In the genomic region with DNA sequence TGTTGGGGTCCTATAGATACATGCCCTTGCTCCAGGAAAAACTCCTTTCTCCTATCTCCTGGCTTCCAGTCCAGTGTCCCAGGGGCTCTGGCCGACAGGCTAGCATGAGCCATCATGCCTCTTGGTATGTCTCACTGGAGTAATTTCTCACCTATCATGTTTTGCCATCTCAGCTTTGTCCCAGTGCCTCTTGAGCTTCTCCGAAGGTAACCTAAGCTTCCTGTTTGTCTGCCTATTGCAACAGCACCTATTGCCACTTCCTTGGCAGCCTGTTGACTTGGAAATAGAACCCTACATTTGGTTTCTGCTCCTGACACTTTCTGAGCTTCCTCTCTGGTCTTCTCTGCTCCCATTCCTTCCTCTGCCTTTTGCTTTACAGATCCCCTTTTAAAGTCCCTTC, we compare ENCODE assay signal across 24 cellular contexts.
DNase-seq lines count a peak whose midpoint lies in the region; ATAC-seq and TF ChIP-seq lines count a peak whose summit lies in the region.
"Had no signal": no experiment of that assay in that cellular context is flagged by ENCODE, and none has a peak within 500 bp of the region (broad histone marks: within the 10 kb centered on the region; RNA-seq: fewer than 3 reads in every experiment).

No MANE protein-coding gene starts in this region.

- H3K4me1 ChIP-seq in SK-N-SH (ENCODE audit: control insufficient read depth in 1 of 2, insufficient read depth in 2 of 2, low read depth in 1 of 2, low read length in 1 of 2): peaks cover 0 to 16% of the 10 kb centered on the region in 2 experiments; a peak in 1 of 4 replicates
- peaks cover 25% of the 10 kb centered on the region for H3K4me1 ChIP-seq in mammary epithelial cell (ENCODE audit: insufficient read depth, low read length)
- H3K4me1 ChIP-seq in gastrocnemius medialis: peaks cover 48 to 55% of the 10 kb centered on the region in 2 donors
- H3K4me1 ChIP-seq: adrenal gland, gastroesophageal sphincter, vagina had no signal

- intact Hi-C loops in mammary epithelial cell (cut with micrococcal nuclease): no loop called here
- intact Hi-C loops in gastrocnemius medialis (cut with DNase I; ENCODE audit: low total_unique reads): loop anchor here (1.0 to 5.0 kb wide), 4 partner anchors 42 to 197 kb away; partner anchors contain the start of gene KCNQ5

- H3K36me3 ChIP-seq in SK-N-SH (replicated peaks in 1 of 2; ENCODE audit: control insufficient read depth in 1 of 2, insufficient read depth in 2 of 2, low read length in 1 of 2) (peaks cover 0 to 6% of the 10 kb centered on the region in 2 experiments), mammary epithelial cell (ENCODE audit: insufficient read depth, low read length) (no peaks in the 10 kb centered on the region), gastrocnemius medialis (no peaks in the 10 kb centered on the region)
- H3K36me3 ChIP-seq: adrenal gland, BLaER1, gastroesophageal sphincter, vagina had no signal

- in situ Hi-C loops in mammary epithelial cell (cut with MboI; ENCODE audit: low sequenced_read_pairs in 2 of 2): no loop called here
- in situ Hi-C loops in gastrocnemius medialis (cut with MboI; ENCODE audit: low sequenced_read_pairs in 4 of 4): no loop called here

- H3K4me3 Mint-ChIP-seq in progenitor cell of endocrine pancreas (ENCODE audit: low read depth): no peak overlapping the region
- H3K4me3 Mint-ChIP-seq: activated CD4-positive, alpha-beta T cell treated with anti-CD3 and anti-CD28 coated beads, Interleukin-2, amount 10 ng/mL, durations not matched to agents 24 days and 14 days; dendritic cell treated with granulocyte-macrophage colony-stimulating factor and Interleukin-4, amounts not matched to agents 40 ng/mL and 50 ng/mL, for 4 days; T-cell had no signal

- TF ChIP-seq CTCF in SK-N-SH (IDR thresholded peaks at IDR 0.05) (no peak), mammary epithelial cell (conservative IDR thresholded peaks at IDR 0.05 in 1 of 2, IDR thresholded peaks at IDR 0.05 in 1 of 2; ENCODE audit: extremely low read depth in 1 of 2, insufficient read depth in 1 of 2, low read depth in 1 of 2, low read length in 2 of 2) (no peak), gastrocnemius medialis (IDR thresholded peaks at IDR 0.05 in 4 of 5, conservative IDR thresholded peaks at IDR 0.05 in 1 of 5) (no peak), progenitor cell of endocrine pancreas (IDR thresholded peaks at IDR 0.05; ENCODE audit: unreplicated experiment) (no peak)

- no peak for TF ChIP-seq RAD21 in SK-N-SH (IDR thresholded peaks at IDR 0.05; ENCODE audit: low read length)

- CTCF ChIA-PET in SK-N-SH (lab: Yijun Ruan, JAX) (interaction anchor here (1.1 kb wide), 1 partner anchor 507 kb away, joined by 3 read pairs; no protein-coding TSS in a partner anchor), mammary epithelial cell (lab: Charles Lee; ENCODE audit: low non-redundant PET) (no interaction called here)

- POLR2A ChIA-PET in SK-N-SH (lab: Yijun Ruan, JAX): no interaction called here

- H3K27me3 Mint-ChIP-seq in progenitor cell of endocrine pancreas: no peaks in the 10 kb centered on the region
- H3K27me3 Mint-ChIP-seq: activated CD4-positive, alpha-beta T cell treated with anti-CD3 and anti-CD28 coated beads, Interleukin-2, amount 10 ng/mL, durations not matched to agents 24 days and 14 days; dendritic cell treated with granulocyte-macrophage colony-stimulating factor and Interleukin-4, amounts not matched to agents 40 ng/mL and 50 ng/mL, for 4 days; T-cell had no signal

- H2AFZ ChIP-seq in SK-N-SH (ENCODE audit: low read depth) (no peak overlapping the region), mammary epithelial cell (ENCODE audit: low read depth, low read length) (peak overlapping the region; percentile 57)

- DNase-seq in SK-N-SH: no peak
- DNase-seq in NOMO-1 (lab: John Stamatoyannopoulos, UW; ENCODE audit: unreplicated experiment in 2 of 2): peak; percentile 14 to 41
- DNase-seq in mammary epithelial cell: peak; percentile 62
- DNase-seq in gastrocnemius medialis: peak; percentile 76 to 89
- DNase-seq in globus pallidus (ENCODE audit: low spot score): no peak
- no peak for DNase-seq in 8988T
- no peak for DNase-seq in progenitor cell of endocrine pancreas (ENCODE audit: low spot score, unreplicated experiment)
- DNase-seq: activated CD4-positive, alpha-beta T cell treated with anti-CD3 and anti-CD28 coated beads, Interleukin-2, amount 10 ng/mL, durations not matched to agents 24 days and 14 days; activated CD8-positive, alpha-beta memory T cell treated with anti-CD3 and anti-CD28 coated beads, Interleukin-2, amount 50 U/mL, for 4 hours; activated effector memory CD4-positive, alpha-beta T cell treated with Interleukin-2 at 50 U/mL for 16 hours; adrenal gland; NCI-H1092 treated with DMSO at 0.1 percent for 48 hours; NCI-H2171; NCI-H774; RPMI8226; stimulated activated CD4-positive, alpha-beta T cell treated with anti-CD3 and anti-CD28 coated beads, Interleukin-4, amount 100 ng/mL, for 4 hours had no signal

- H3K9ac ChIP-seq in SK-N-SH: no peak overlapping the region
- no peak overlapping the region for H3K9ac ChIP-seq in mammary epithelial cell (ENCODE audit: insufficient read depth, low read length)
- H3K9ac ChIP-seq: BLaER1 had no signal

- no peaks in the 10 kb centered on the region for H4K20me1 ChIP-seq in SK-N-SH (ENCODE audit: insufficient read depth)
- H4K20me1 ChIP-seq in mammary epithelial cell (ENCODE audit: insufficient read depth, low read length): no peaks in the 10 kb centered on the region

- no peaks in the 10 kb centered on the region for H3K4me1 Mint-ChIP-seq in progenitor cell of endocrine pancreas (ENCODE audit: low read depth)
- H3K4me1 Mint-ChIP-seq: activated CD4-positive, alpha-beta T cell treated with anti-CD3 and anti-CD28 coated beads, Interleukin-2, amount 10 ng/mL, durations not matched to agents 24 days and 14 days had no signal

- H3K36me3 Mint-ChIP-seq in progenitor cell of endocrine pancreas (ENCODE audit: insufficient read depth): no peaks in the 10 kb centered on the region

- no peak overlapping the region for H3K27ac Mint-ChIP-seq in progenitor cell of endocrine pancreas
- H3K27ac Mint-ChIP-seq: activated CD4-positive, alpha-beta T cell treated with anti-CD3 and anti-CD28 coated beads, Interleukin-2, amount 10 ng/mL, durations not matched to agents 24 days and 14 days; dendritic cell treated with granulocyte-macrophage colony-stimulating factor and Interleukin-4, amounts not matched to agents 40 ng/mL and 50 ng/mL, for 4 days; T-cell had no signal

- H3K27me3 ChIP-seq in SK-N-SH (ENCODE audit: insufficient read depth) (no peaks in the 10 kb centered on the region), mammary epithelial cell (ENCODE audit: insufficient read depth, low read length) (no peaks in the 10 kb centered on the region), gastrocnemius medialis (no peaks in the 10 kb centered on the region)
- H3K27me3 ChIP-seq: adrenal gland, BLaER1, gastroesophageal sphincter, vagina had no signal

- no peaks in the 10 kb centered on the region for H3K9me2 ChIP-seq in SK-N-SH

- H3K4me3 ChIP-seq in SK-N-SH (ENCODE audit: low read depth in 2 of 2, low read length in 1 of 2): no peak overlapping the region
- no peak overlapping the region for H3K4me3 ChIP-seq in mammary epithelial cell (replicated peaks in 1 of 3; ENCODE audit: insufficient read depth in 1 of 3, low read depth in 2 of 3, low read length in 3 of 3)
- H3K4me3 ChIP-seq in gastrocnemius medialis: no peak overlapping the region
- H3K4me3 ChIP-seq: adrenal gland, BLaER1, gastroesophageal sphincter, vagina had no signal

- ATAC-seq in SK-N-SH treated with all-trans-retinoic acid at 6 μM for 48 hours: no peak
- ATAC-seq in gastrocnemius medialis: peak; percentile 99 to 100
- ATAC-seq: gastroesophageal sphincter, HCT116, left lobe of liver, T-cell had no signal

- dilution Hi-C loops in mammary epithelial cell (cut with HindIII; ENCODE audit: low sequenced_read_pairs): no loop called here

- no peak for TF ChIP-seq EP300 in SK-N-SH (IDR thresholded peaks at IDR 0.05; ENCODE audit: borderline replicate concordance in 1 of 2, low read depth in 1 of 2, low read length in 1 of 2)

- no peak for TF ChIP-seq POLR2A in gastrocnemius medialis (IDR thresholded peaks at IDR 0.05)

- no peak overlapping the region for H3K27ac ChIP-seq in SK-N-SH (ENCODE audit: low read depth in 2 of 2, low read length in 1 of 2)
- peak overlapping the region; percentile 32 for H3K27ac ChIP-seq in mammary epithelial cell (ENCODE audit: insufficient read depth, low read depth, low read length)
- H3K27ac ChIP-seq in gastrocnemius medialis: peak overlapping the region; percentile 83 to 84 (median 83)
- H3K27ac ChIP-seq: adrenal gland, BLaER1, gastroesophageal sphincter, vagina had no signal

- peaks cover 45% of the 10 kb centered on the region; the same call in 1 of the 2 replicates for H3K79me2 ChIP-seq in SK-N-SH (ENCODE audit: insufficient read depth)
- peaks cover 2% of the 10 kb centered on the region for H3K79me2 ChIP-seq in mammary epithelial cell (ENCODE audit: insufficient read depth, low read length)

- peaks cover 4% of the 10 kb centered on the region for H3F3A ChIP-seq in SK-N-SH (replicated peaks; ENCODE audit: insufficient read depth)

- no peaks in the 10 kb centered on the region for H3K9me3 ChIP-seq in SK-N-SH
- H3K9me3 ChIP-seq in mammary epithelial cell (replicated peaks; ENCODE audit: insufficient read depth, low read length): no peaks in the 10 kb centered on the region
- no peaks in the 10 kb centered on the region for H3K9me3 ChIP-seq in gastrocnemius medialis
- H3K9me3 ChIP-seq: adrenal gland, BLaER1, gastroesophageal sphincter, vagina had no signal

- H3K4me2 ChIP-seq in SK-N-SH (peak overlapping the region; percentile 42; the same call in 1 of the 2 replicates), mammary epithelial cell (ENCODE audit: insufficient read depth, low read depth, low read length) (peak overlapping the region; percentile 48)
- H3K4me2 ChIP-seq: BLaER1 had no signal

- no peaks in the 10 kb centered on the region for H3K9me3 Mint-ChIP-seq in progenitor cell of endocrine pancreas (ENCODE audit: low read depth)
- H3K9me3 Mint-ChIP-seq: dendritic cell treated with granulocyte-macrophage colony-stimulating factor and Interleukin-4, amounts not matched to agents 40 ng/mL and 50 ng/mL, for 4 days; T-cell had no signal

- BruUV-seq in mammary epithelial cell (replicated peaks; lab: Mats Ljungman, UMichigan): no TSS peak

- 87% methylated on average over 2 of the region's 2 CpGs for WGBS in SK-N-SH (ENCODE audit: low lambda C conversion rate)
- WGBS in mammary epithelial cell (ENCODE audit: low coverage, missing lambda C conversion rate): 24% methylated on average over 2 of the region's 2 CpGs

TF ChIP-seq in SK-N-SH, 30 proteins besides CTCF, POLR2A, EP300 and RAD21 (continues in another document):
- TF ChIP-seq SIN3A (IDR thresholded peaks at IDR 0.05; ENCODE audit: borderline replicate concordance, low read depth, low read length): no peak

TF ChIP-seq in SK-N-SH treated with all-trans-retinoic acid at 6 μM for 48 hours, 23 proteins besides CTCF, POLR2A, EP300 and RAD21 (continues in another document):
- TF ChIP-seq ZFP30 (CRISPR knock-in tag; IDR thresholded peaks at IDR 0.05): no peak

Comparison
In these comparisons a context has a peak if more than half of its experiments do, and no peak if none do; other contexts are left out.
1. DNase-seq: peak in NOMO-1 (2 of 2), mammary epithelial cell (single experiment) and gastrocnemius medialis (2 of 2); none in SK-N-SH (single experiment), globus pallidus (single experiment), 8988T (single experiment) and progenitor cell of endocrine pancreas (single experiment).
2. H3K27ac ChIP-seq: peak in mammary epithelial cell (single experiment) and gastrocnemius medialis (4 of 4); none in SK-N-SH (0 of 2).